In genomic region chr5:163564321-163564924, GRCh38 we compare ENCODE assay signal across 8 cellular contexts. TPM values are rescaled to one million over a fixed set of nuclear protein-coding genes. Genes with fewer than 3 reads are reported as not detected.
DNase-seq lines count a peak whose midpoint lies in the region; ATAC-seq and TF ChIP-seq lines count a peak whose summit lies in the region.

No MANE protein-coding gene starts in this region.

- DNase-seq in SIG-M5 treated with dmso at 0.1 percent for 504 hours (lab: John Stamatoyannopoulos, UW; ENCODE audit: unreplicated experiment) = peak; percentile 40
- DNase-seq in SIG-M5 (lab: John Stamatoyannopoulos, UW) = no peak
- peak; percentile 13 for DNase-seq in NCI-H774 (lab: John Stamatoyannopoulos, UW)
- peak; percentile 59 for DNase-seq in activated T-cell treated with anti-CD3 and anti-CD28 coated beads for 24 hours (ENCODE audit: low read depth)
- peak; percentile 44 to 75 for DNase-seq in erythroblast (lab: John Stamatoyannopoulos, UW)
- DNase-seq in suprapubic skin (ENCODE audit: low spot score in 2 of 2) = no peak

- H3K27me3 Mint-ChIP-seq in nephron (ENCODE audit: low read depth) = peaks cover 64% of the 10 kb centered on the region

- no peak for TF ChIP-seq EP300 in suprapubic skin (IDR thresholded peaks at IDR 0.05)

- no peaks in the 10 kb centered on the region for H3K36me3 ChIP-seq in suprapubic skin

- H3K27me3 ChIP-seq in suprapubic skin = peaks cover 21% of the 10 kb centered on the region

- H3K4me1 Mint-ChIP-seq in nephron = peaks cover 25% of the 10 kb centered on the region

- no peaks in the 10 kb centered on the region for H3K9me3 Mint-ChIP-seq in nephron

- peak overlapping the region; percentile 9 to 49 (median 49) for H3K4me3 Mint-ChIP-seq in nephron

- WGBS in suprapubic skin = 12% methylated on average over 7 of the region's 7 CpGs

- H3K4me3 ChIP-seq in suprapubic skin = no peak overlapping the region

- H3K4me1 ChIP-seq in suprapubic skin = peaks cover 18% of the 10 kb centered on the region

- ATAC-seq in HG02973 (IDR thresholded peaks at IDR 0.05; ENCODE audit: unreplicated experiment) = peak; percentile 45

- TF ChIP-seq POLR2A in erythroblast (IDR thresholded peaks at IDR 0.05; ENCODE audit: low read length) = no peak
- TF ChIP-seq POLR2A in suprapubic skin (IDR thresholded peaks at IDR 0.05) = no peak

- H3K27ac Mint-ChIP-seq in nephron = no peak overlapping the region

- H3K27ac ChIP-seq in suprapubic skin = no peak overlapping the region

- H3K9me3 ChIP-seq in suprapubic skin = no peaks in the 10 kb centered on the region

- no peaks in the 10 kb centered on the region for H3K36me3 Mint-ChIP-seq in nephron (ENCODE audit: low read depth)

- peak; percentile 82 to 94 (median 91) for TF ChIP-seq CTCF in nephron (IDR thresholded peaks at IDR 0.05; ENCODE audit: unreplicated experiment in 3 of 3)
- TF ChIP-seq CTCF in suprapubic skin (IDR thresholded peaks at IDR 0.05) = peak; percentile 84

RNA-seq across cellular contexts. Expression of gene MAT2B, which starts 59.0 kb away (rescaled TPM):
- total RNA-seq in suprapubic skin = 10 to 100 TPM; 30.1 to 42.6 (median 33.9) TPM

Comparison
In these comparisons a context has a peak if more than half of its experiments do, and no peak if none do; other contexts are left out.
1. DNase-seq: peak in SIG-M5 treated with dmso at 0.1 percent for 504 hours (single experiment), NCI-H774 (single experiment), activated T-cell treated with anti-CD3 and anti-CD28 coated beads for 24 hours (single experiment) and erythroblast (2 of 2); none in SIG-M5 (single experiment) and suprapubic skin (0 of 2).